ENCODE assay signal across 8 cellular contexts in genomic region chr16:27237229-27238015, GRCh38. TPM values are rescaled to one million over a fixed set of nuclear protein-coding genes. Genes with fewer than 3 reads are reported as not detected.
A peak's percentile ranks its signal among the peaks of the same experiment; 100 is the strongest.
DNase-seq lines count a peak whose midpoint lies in the region; ATAC-seq and TF ChIP-seq lines count a peak whose summit lies in the region.

No MANE protein-coding gene starts in this region.

- ATAC-seq in GM23338 = no peak; the same call in 2 of the 3 replicates

- H3K4me2 ChIP-seq in GM23338 (no peak overlapping the region), hepatocyte (no peak overlapping the region)

- no peaks in the 10 kb centered on the region for H3K36me3 Mint-ChIP-seq in GM23338 (ENCODE audit: low read depth)
- H3K36me3 Mint-ChIP-seq in activated T-helper 1 cell treated with anti-CD3 and anti-CD28 coated beads, Interleukin-12 subunit alpha, Interleukin-12 subunit beta, Interleukin-2, Interleukin-4 antibody, amounts not matched to agents 30 ng/mL and 10 ng/mL and 1 ng/mL, durations not matched to agents 14 hours and 24 hours and 36 hours (ENCODE audit: low read depth) = peaks cover 25% of the 10 kb centered on the region

- H3K27me3 Mint-ChIP-seq in GM23338 (ENCODE audit: insufficient read depth, low read depth, poor library complexity) = peaks cover 3% of the 10 kb centered on the region
- H3K27me3 Mint-ChIP-seq in activated T-helper 1 cell treated with anti-CD3 and anti-CD28 coated beads, Interleukin-12 subunit alpha, Interleukin-12 subunit beta, Interleukin-2, Interleukin-4 antibody, amounts not matched to agents 30 ng/mL and 10 ng/mL and 1 ng/mL, durations not matched to agents 14 hours and 24 hours and 36 hours (ENCODE audit: insufficient read depth) = no peaks in the 10 kb centered on the region

- no peaks in the 10 kb centered on the region for H3K9me3 Mint-ChIP-seq in GM23338
- H3K9me3 Mint-ChIP-seq in activated T-helper 1 cell treated with anti-CD3 and anti-CD28 coated beads, Interleukin-12 subunit alpha, Interleukin-12 subunit beta, Interleukin-2, Interleukin-4 antibody, amounts not matched to agents 30 ng/mL and 10 ng/mL and 1 ng/mL, durations not matched to agents 14 hours and 24 hours and 36 hours = no peaks in the 10 kb centered on the region

- WGBS in hepatocyte (ENCODE audit: low lambda C conversion rate, missing lambda C conversion rate) = 81% methylated on average over 22 of the region's 22 CpGs

- H2AFZ ChIP-seq in GM23338 (no peak overlapping the region), hepatocyte (no peak overlapping the region)

- no peak for DNase-seq in GM12864 (ENCODE audit: low read depth)
- DNase-seq in GM23338 (ENCODE audit: low spot score) = peak; percentile 23
- peak; percentile 73 for DNase-seq in NK-92 treated with Interleukin-12 subunit alpha and Interleukin-12 subunit beta, amount 100 ng/mL, for 24 hours (lab: John Stamatoyannopoulos, UW)
- peak; percentile 69 for DNase-seq in activated T-helper 1 cell treated with anti-CD3 and anti-CD28 coated beads, Interleukin-12 subunit alpha, Interleukin-12 subunit beta, Interleukin-2, Interleukin-4 antibody, amounts not matched to agents 30 ng/mL and 10 ng/mL and 1 ng/mL, durations not matched to agents 14 hours and 24 hours and 36 hours (ENCODE audit: low spot score)
- peak; percentile 8 for DNase-seq in hepatocyte (ENCODE audit: low spot score)
- DNase-seq in stimulated activated CD4-positive, alpha-beta T cell treated with anti-CD3 and anti-CD28 coated beads, Interleukin-4, amount 100 ng/mL, for 4 hours = peak; percentile 67 to 89
- DNase-seq in NCI-H82 (lab: John Stamatoyannopoulos, UW) = no peak
- DNase-seq in Ammon's horn (ENCODE audit: low spot score) = no peak

- H3K9me2 ChIP-seq in GM23338 (ENCODE audit: insufficient read depth) = no peaks in the 10 kb centered on the region
- no peaks in the 10 kb centered on the region for H3K9me2 ChIP-seq in hepatocyte (replicated peaks; ENCODE audit: insufficient read depth)

- no peak overlapping the region for H3K4me3 Mint-ChIP-seq in GM23338
- H3K4me3 Mint-ChIP-seq in activated T-helper 1 cell treated with anti-CD3 and anti-CD28 coated beads, Interleukin-12 subunit alpha, Interleukin-12 subunit beta, Interleukin-2, Interleukin-4 antibody, amounts not matched to agents 30 ng/mL and 10 ng/mL and 1 ng/mL, durations not matched to agents 14 hours and 24 hours and 36 hours = peak overlapping the region; percentile 72

- H3K9me3 ChIP-seq in hepatocyte (ENCODE audit: low read depth) = no peaks in the 10 kb centered on the region

- no peaks in the 10 kb centered on the region for H3K4me1 ChIP-seq in GM23338 (ENCODE audit: insufficient read depth)
- peaks cover 4% of the 10 kb centered on the region for H3K4me1 ChIP-seq in hepatocyte (ENCODE audit: insufficient read depth)

- H3K79me2 ChIP-seq in GM23338 (replicated peaks; ENCODE audit: insufficient read depth) (no peaks in the 10 kb centered on the region), hepatocyte (no peaks in the 10 kb centered on the region)

- no peaks in the 10 kb centered on the region for H3F3A ChIP-seq in GM23338 (replicated peaks; ENCODE audit: low read depth)

- H3K4me1 Mint-ChIP-seq in GM23338 = peaks cover 26% of the 10 kb centered on the region
- H3K4me1 Mint-ChIP-seq in activated T-helper 1 cell treated with anti-CD3 and anti-CD28 coated beads, Interleukin-12 subunit alpha, Interleukin-12 subunit beta, Interleukin-2, Interleukin-4 antibody, amounts not matched to agents 30 ng/mL and 10 ng/mL and 1 ng/mL, durations not matched to agents 14 hours and 24 hours and 36 hours (ENCODE audit: low read depth) = peaks cover 83% of the 10 kb centered on the region

- intact Hi-C loops in activated T-helper 1 cell treated with anti-CD3 and anti-CD28 coated beads, Interleukin-12 subunit alpha, Interleukin-12 subunit beta, Interleukin-2, Interleukin-4 antibody, amounts not matched to agents 30 ng/mL and 10 ng/mL and 1 ng/mL, durations not matched to agents 14 hours and 24 hours and 36 hours (cut with micrococcal nuclease) = loop anchor here (1.0 to 10.0 kb wide), 9 partner anchors 9 to 1983 kb away; partner anchors contain the start of genes IL21R, NSMCE1 and ZKSCAN2

- H3K27ac Mint-ChIP-seq in GM23338 = peak overlapping the region; percentile 60
- peak overlapping the region; percentile 99 for H3K27ac Mint-ChIP-seq in activated T-helper 1 cell treated with anti-CD3 and anti-CD28 coated beads, Interleukin-12 subunit alpha, Interleukin-12 subunit beta, Interleukin-2, Interleukin-4 antibody, amounts not matched to agents 30 ng/mL and 10 ng/mL and 1 ng/mL, durations not matched to agents 14 hours and 24 hours and 36 hours

- H3K4me3 ChIP-seq in GM12864 (ENCODE audit: low read depth, low read length) (peak overlapping the region; percentile 9), GM23338 (no peak overlapping the region), hepatocyte (no peak overlapping the region)

- no peaks in the 10 kb centered on the region for H3K27me3 ChIP-seq in GM23338 (ENCODE audit: insufficient read depth)
- H3K27me3 ChIP-seq in hepatocyte = no peaks in the 10 kb centered on the region

- H4K20me1 ChIP-seq in GM23338 (replicated peaks; ENCODE audit: insufficient read depth) (no peaks in the 10 kb centered on the region), hepatocyte (ENCODE audit: insufficient read depth, poor library complexity, severe bottlenecking) (no peaks in the 10 kb centered on the region)

- no peaks in the 10 kb centered on the region for H3K36me3 ChIP-seq in GM23338 (ENCODE audit: insufficient read depth)
- no peaks in the 10 kb centered on the region for H3K36me3 ChIP-seq in hepatocyte (replicated peaks; ENCODE audit: insufficient read depth, low read depth)

- TF ChIP-seq CTCF in GM12864 (IDR thresholded peaks at IDR 0.05; ENCODE audit: low read depth, low read length, missing control alignments) (no peak), GM23338 (conservative IDR thresholded peaks at IDR 0.05; ENCODE audit: low read depth in 2 of 2) (no peak), hepatocyte (IDR thresholded peaks at IDR 0.05; ENCODE audit: poor library complexity) (no peak)

- H3K27ac ChIP-seq in GM23338 (ENCODE audit: low read depth) = no peak overlapping the region
- peak overlapping the region; percentile 8 for H3K27ac ChIP-seq in hepatocyte

TF ChIP-seq in GM23338, 12 proteins besides CTCF, POLR2A, EP300 and RAD21:
- TF ChIP-seq REST (IDR thresholded peaks at IDR 0.05; ENCODE audit: unreplicated experiment) (no peak), POLR2AphosphoS5 (IDR thresholded peaks at IDR 0.05; ENCODE audit: low read depth) (no peak), ZNF331 (CRISPR knock-in tag; IDR thresholded peaks at IDR 0.05; ENCODE audit: low read depth) (no peak), NANOG (IDR thresholded peaks at IDR 0.05; ENCODE audit: borderline replicate concordance) (no peak), JUNB (IDR thresholded peaks at IDR 0.05; ENCODE audit: unreplicated experiment) (no peak), ZNF114 (CRISPR knock-in tag; IDR thresholded peaks at IDR 0.05) (no peak)

RNA-seq across cellular contexts. Expression of gene NSMCE1, which starts 31.1 kb away (rescaled TPM):
- total RNA-seq in GM23338 (2014; rRNA removed; shearing (Covaris generic)) = 30.6 and 33.9 TPM in 2 replicates
- 47.2 and 50.8 TPM in 2 replicates for polyA plus RNA-seq in GM23338 (2016; fragmentation: Nextera tagmentation; extraction: Ambion mirVana)
- 128 and 134 TPM in 2 replicates for total RNA-seq in activated T-helper 1 cell treated with anti-CD3 and anti-CD28 coated beads, Interleukin-12 subunit alpha, Interleukin-12 subunit beta, Interleukin-2, Interleukin-4 antibody, amounts not matched to agents 30 ng/mL and 10 ng/mL and 1 ng/mL, durations not matched to agents 14 hours and 24 hours and 36 hours
- 35.0 and 40.8 TPM in 2 replicates for total RNA-seq in hepatocyte
- polyA plus RNA-seq in hepatocyte = 58.2 and 66.3 TPM in 2 replicates

RNA-seq across cellular contexts. Expression of gene KDM8, which starts 34.1 kb away (rescaled TPM):
- total RNA-seq in GM23338 (2014; rRNA removed; shearing (Covaris generic)) = 5.1 and 9.1 TPM in 2 replicates
- polyA plus RNA-seq in GM23338 (2016; fragmentation: Nextera tagmentation; extraction: Ambion mirVana) (3.8 and 5.7 TPM in 2 replicates), hepatocyte (5.6 and 9.7 TPM in 2 replicates)
- total RNA-seq in activated T-helper 1 cell treated with anti-CD3 and anti-CD28 coated beads, Interleukin-12 subunit alpha, Interleukin-12 subunit beta, Interleukin-2, Interleukin-4 antibody, amounts not matched to agents 30 ng/mL and 10 ng/mL and 1 ng/mL, durations not matched to agents 14 hours and 24 hours and 36 hours = 12.5 and 14.5 TPM in 2 replicates
- total RNA-seq in hepatocyte = 7.2 and 11.5 TPM in 2 replicates

Comparison
In these comparisons a context has a peak if more than half of its experiments do, and no peak if none do; other contexts are left out.
1. DNase-seq: peak in GM23338 (single experiment), NK-92 treated with Interleukin-12 subunit alpha and Interleukin-12 subunit beta, amount 100 ng/mL, for 24 hours (single experiment), activated T-helper 1 cell treated with anti-CD3 and anti-CD28 coated beads, Interleukin-12 subunit alpha, Interleukin-12 subunit beta, Interleukin-2, Interleukin-4 antibody, amounts not matched to agents 30 ng/mL and 10 ng/mL and 1 ng/mL, durations not matched to agents 14 hours and 24 hours and 36 hours (single experiment), hepatocyte (single experiment) and stimulated activated CD4-positive, alpha-beta T cell treated with anti-CD3 and anti-CD28 coated beads, Interleukin-4, amount 100 ng/mL, for 4 hours (2 of 2); none in GM12864 (single experiment), NCI-H82 (single experiment) and Ammon's horn (single experiment).